Comparison of ENCODE assay signal across 1 cellular context in genomic region chr12:12032771-12033588, GRCh38.
A peak's percentile ranks its signal among the peaks of the same experiment; 100 is the strongest.
TF ChIP-seq lines count a peak whose summit lies in the region.

No MANE protein-coding gene starts in this region.

TF ChIP-seq in K562, 482 proteins besides CTCF, POLR2A, EP300 and RAD21 (continued from another document):
- TF ChIP-seq USF2 (CRISPR knock-in tag; IDR thresholded peaks at IDR 0.05) (no peak), ZNF551 (CRISPR knock-in tag; IDR thresholded peaks at IDR 0.05) (no peak), NRF1 (conservative IDR thresholded peaks at IDR 0.05 in 1 of 2, IDR thresholded peaks at IDR 0.05 in 1 of 2) (no peak), SMC3 (conservative IDR thresholded peaks at IDR 0.05; ENCODE audit: insufficient read depth, low read depth, low read length) (peak; percentile 81), BHLHE40 (IDR thresholded peaks at IDR 0.05; ENCODE audit: low read length) (no peak), SMAD2 (IDR thresholded peaks at IDR 0.05; ENCODE audit: low read depth, low read length) (no peak), NONO (IDR thresholded peaks at IDR 0.05; ENCODE audit: low read depth in 2 of 2, low read length in 1 of 2) (no peak), ARID2 (IDR thresholded peaks at IDR 0.05) (peak; percentile 49; the same call in 1 of the 2 replicates), RBBP5 (IDR thresholded peaks at IDR 0.05; ENCODE audit: borderline replicate concordance, insufficient read depth, low read length, poor library complexity, severe bottlenecking) (no peak), MYC (IDR thresholded peaks at IDR 0.05; ENCODE audit: low read depth, low read length) (no peak), MYC (CRISPR knock-in tag; IDR thresholded peaks at IDR 0.05; ENCODE audit: borderline replicate concordance, low read depth) (no peak), MCM5 (IDR thresholded peaks at IDR 0.05; ENCODE audit: low read depth) (no peak), RCOR1 (IDR thresholded peaks at IDR 0.05; ENCODE audit: borderline replicate concordance in 1 of 2, low read depth in 2 of 2, low read length in 2 of 2) (peak in 1 of 2 experiments; percentile 49; a peak in 1 of 4 replicates), DEAF1 (CRISPR knock-in tag; IDR thresholded peaks at IDR 0.05) (peak; percentile 63), ZNF445 (CRISPR knock-in tag; IDR thresholded peaks at IDR 0.05; ENCODE audit: low read depth) (no peak), ZBTB40 (IDR thresholded peaks at IDR 0.05) (no peak), ZBTB40 (CRISPR knock-in tag; IDR thresholded peaks at IDR 0.05) (no peak), ZFP36 (IDR thresholded peaks at IDR 0.05; ENCODE audit: low read depth, low read length, partially characterized antibody) (no peak), MCM2 (IDR thresholded peaks at IDR 0.05; ENCODE audit: low read depth) (no peak), CCAR2 (IDR thresholded peaks at IDR 0.05; ENCODE audit: low read depth, low read length) (no peak), ZNF232 (CRISPR knock-in tag; IDR thresholded peaks at IDR 0.05) (no peak), ZNF263 (CRISPR knock-in tag; IDR thresholded peaks at IDR 0.05; ENCODE audit: borderline replicate concordance) (no peak), SNIP1 (IDR thresholded peaks at IDR 0.05; ENCODE audit: low read depth) (no peak), ZNF134 (CRISPR knock-in tag; conservative IDR thresholded peaks at IDR 0.05) (no peak), TCF7 (IDR thresholded peaks at IDR 0.05; ENCODE audit: borderline replicate concordance) (peak; percentile 96), FOXO4 (CRISPR knock-in tag; IDR thresholded peaks at IDR 0.05) (no peak), TEAD1 (CRISPR knock-in tag; IDR thresholded peaks at IDR 0.05) (no peak), MYNN (IDR thresholded peaks at IDR 0.05) (no peak), MYNN (CRISPR knock-in tag; IDR thresholded peaks at IDR 0.05) (no peak), RBM25 (IDR thresholded peaks at IDR 0.05; ENCODE audit: low read depth, low read length, severe bottlenecking) (no peak), STAG1 (CRISPR knock-in tag; IDR thresholded peaks at IDR 0.05; ENCODE audit: borderline replicate concordance) (peak; percentile 79; the same call in 1 of the 2 replicates), CTBP1 (IDR thresholded peaks at IDR 0.05; ENCODE audit: borderline replicate concordance) (peak; percentile 63; the same call in 1 of the 2 replicates), ERF (CRISPR knock-in tag; IDR thresholded peaks at IDR 0.05) (no peak), PYGO2 (tag; IDR thresholded peaks at IDR 0.05) (no peak), MXI1 (IDR thresholded peaks at IDR 0.05; ENCODE audit: low read depth, low read length) (no peak), CC2D1A (IDR thresholded peaks at IDR 0.05) (0 out of 2 replicates have a peak, but pooled peaks have one; percentile 25), KDM5B (IDR thresholded peaks at IDR 0.05; ENCODE audit: insufficient replicate concordance, low read depth, low read length) (no peak), ARID4B (CRISPR knock-in tag; IDR thresholded peaks at IDR 0.05) (no peak), ZNF217 (CRISPR knock-in tag; IDR thresholded peaks at IDR 0.05) (no peak), ZNF507 (tag; conservative IDR thresholded peaks at IDR 0.05) (no peak), ZNF707 (CRISPR knock-in tag; conservative IDR thresholded peaks at IDR 0.05) (no peak), ZNF830 (CRISPR knock-in tag; IDR thresholded peaks at IDR 0.05) (no peak), HOXB6 (CRISPR knock-in tag; IDR thresholded peaks at IDR 0.05; ENCODE audit: borderline replicate concordance) (no peak), CBX8 (IDR thresholded peaks at IDR 0.05; ENCODE audit: borderline replicate concordance, extremely low read depth, low read depth, low read length, poor library complexity, severe bottlenecking) (no peak), COPS2 (conservative IDR thresholded peaks at IDR 0.05) (no peak), PHTF2 (CRISPR knock-in tag; IDR thresholded peaks at IDR 0.05) (no peak)
